19 cellular contexts compared by ENCODE assay signal in genomic region chr20:9103955-9104354, GRCh38. TPM values are rescaled to one million over a fixed set of nuclear protein-coding genes. Genes with fewer than 3 reads are reported as not detected.
DNase-seq lines count a peak whose midpoint lies in the region; ATAC-seq, FAIRE-seq and TF ChIP-seq lines count a peak whose summit lies in the region.
"Had no signal": no experiment of that assay in that cellular context is flagged by ENCODE, and none has a peak within 500 bp of the region (broad histone marks: within the 10 kb centered on the region; RNA-seq: fewer than 3 reads in every experiment).

No MANE protein-coding gene starts in this region.

- H3K4me1 ChIP-seq in CD4-positive, alpha-beta memory T cell (ENCODE audit: insufficient read depth, low read length) = no peaks in the 10 kb centered on the region
- H3K4me1 ChIP-seq: esophagus squamous epithelium, testis had no signal

- POLR2A ChIA-PET in CD4-positive, alpha-beta memory T cell (lab: Charles Lee; ENCODE audit: partially characterized antibody) = no interaction called here

- H3K4me3 Mint-ChIP-seq in CD4-positive, alpha-beta memory T cell = no peak overlapping the region
- H3K4me3 Mint-ChIP-seq: central memory CD8-positive, alpha-beta T cell had no signal

- no peak for TF ChIP-seq CTCF in epithelial cell of esophagus (IDR thresholded peaks at IDR 0.05; ENCODE audit: insufficient read depth, low read depth, low read length, missing control alignments)

- H3K27ac ChIP-seq in CD4-positive, alpha-beta memory T cell (ENCODE audit: low read depth, low read length) = no peak overlapping the region
- H3K27ac ChIP-seq: esophagus squamous epithelium, testis, VCaP had no signal

- no peaks in the 10 kb centered on the region for H3K4me1 Mint-ChIP-seq in CD4-positive, alpha-beta memory T cell
- H3K4me1 Mint-ChIP-seq: central memory CD8-positive, alpha-beta T cell had no signal

- no peaks in the 10 kb centered on the region for H3K36me3 Mint-ChIP-seq in CD4-positive, alpha-beta memory T cell

- H3K36me3 ChIP-seq in CD4-positive, alpha-beta memory T cell (ENCODE audit: insufficient read depth, low read length) = no peaks in the 10 kb centered on the region
- H3K36me3 ChIP-seq: esophagus squamous epithelium had no signal

- TF ChIP-seq POLR2A in H54 (IDR thresholded peaks at IDR 0.05; ENCODE audit: low read depth, low read length) = no peak

- peak; percentile 79 for DNase-seq in A172 (ENCODE audit: low spot score)
- peak; percentile 7 for DNase-seq in H54 (ENCODE audit: insufficient read length, low spot score)
- DNase-seq in NCI-H69 (lab: John Stamatoyannopoulos, UW) = peak; percentile 49
- DNase-seq in epithelial cell of esophagus (ENCODE audit: low read depth) = peak; percentile 88
- DNase-seq in DMS153 treated with DMSO at 0.1 percent for 48 hours (lab: John Stamatoyannopoulos, UW; ENCODE audit: unreplicated experiment) = no peak
- no peak for DNase-seq in CD4-positive, alpha-beta memory T cell
- no peak for DNase-seq in T-helper 2 cell
- DNase-seq: activated CD4-positive, alpha-beta T cell treated with anti-CD3 and anti-CD28 coated beads, Interleukin-2, amount 50 U/mL, for 1 hour; activated gamma-delta T cell; amygdala; effector CD4-positive, alpha-beta T cell; esophagus squamous epithelium; NCI-H1092 treated with DMSO at 0.1 percent for 48 hours; right cardiac atrium; testis had no signal

- peaks cover 0 to 4% (median under 1%) of the 10 kb centered on the region in 8 donors for H3K9me3 Mint-ChIP-seq in CD4-positive, alpha-beta memory T cell
- H3K9me3 Mint-ChIP-seq: central memory CD8-positive, alpha-beta T cell had no signal

- H3K9me3 ChIP-seq in CD4-positive, alpha-beta memory T cell (ENCODE audit: control insufficient read depth in 1 of 2, low read length in 2 of 2) = no peaks in the 10 kb centered on the region
- H3K9me3 ChIP-seq: esophagus squamous epithelium, testis had no signal

- no peak for ATAC-seq in HG03457 (IDR thresholded peaks at IDR 0.05; ENCODE audit: unreplicated experiment)
- ATAC-seq: right cardiac atrium had no signal

- peak; percentile 83 for FAIRE-seq in H54 (lab: Jason Lieb, UNC)

- H3K27me3 Mint-ChIP-seq in CD4-positive, alpha-beta memory T cell = no peaks in the 10 kb centered on the region
- H3K27me3 Mint-ChIP-seq: central memory CD8-positive, alpha-beta T cell had no signal

- CTCF ChIA-PET in CD4-positive, alpha-beta memory T cell (lab: Charles Lee; ENCODE audit: partially characterized antibody) = no interaction called here

- no peak overlapping the region for H3K4me3 ChIP-seq in epithelial cell of esophagus (ENCODE audit: low read length)
- no peak overlapping the region for H3K4me3 ChIP-seq in CD4-positive, alpha-beta memory T cell (ENCODE audit: low read length in 2 of 2)
- H3K4me3 ChIP-seq: esophagus squamous epithelium, lung, testis had no signal

- H3K27me3 ChIP-seq in CD4-positive, alpha-beta memory T cell (ENCODE audit: insufficient read depth, low read length) = no peaks in the 10 kb centered on the region
- H3K27me3 ChIP-seq: esophagus squamous epithelium, testis had no signal

- intact Hi-C loops in CD4-positive, alpha-beta memory T cell (cut with micrococcal nuclease) = no loop called here

- no peak overlapping the region for H3K27ac Mint-ChIP-seq in CD4-positive, alpha-beta memory T cell

RNA-seq across cellular contexts. Expression of gene PLCB4, which starts 35.1 kb away (rescaled TPM):
- total RNA-seq in A172 (2014; rRNA removed; shearing (Covaris generic)) = 22.7 and 26.8 TPM in 2 replicates
- total RNA-seq in CD4-positive, alpha-beta memory T cell = not detected
- polyA plus RNA-seq in CD4-positive, alpha-beta memory T cell = not detected

Comparison
In these comparisons a context has a peak if more than half of its experiments do, and no peak if none do; other contexts are left out.
1. DNase-seq: peak in A172 (single experiment), H54 (single experiment), NCI-H69 (single experiment) and epithelial cell of esophagus (single experiment); none in DMS153 treated with DMSO at 0.1 percent for 48 hours (single experiment), CD4-positive, alpha-beta memory T cell (0 of 5) and T-helper 2 cell (0 of 5).
2. RNA of gene PLCB4, which starts 35.1 kb away (total RNA-seq): 22.7 to 26.8 TPM in A172; not detected in CD4-positive, alpha-beta memory T cell; every median in the first group is over 10 times any median in the second.